8 cellular contexts compared by ENCODE assay signal in the genomic region with DNA sequence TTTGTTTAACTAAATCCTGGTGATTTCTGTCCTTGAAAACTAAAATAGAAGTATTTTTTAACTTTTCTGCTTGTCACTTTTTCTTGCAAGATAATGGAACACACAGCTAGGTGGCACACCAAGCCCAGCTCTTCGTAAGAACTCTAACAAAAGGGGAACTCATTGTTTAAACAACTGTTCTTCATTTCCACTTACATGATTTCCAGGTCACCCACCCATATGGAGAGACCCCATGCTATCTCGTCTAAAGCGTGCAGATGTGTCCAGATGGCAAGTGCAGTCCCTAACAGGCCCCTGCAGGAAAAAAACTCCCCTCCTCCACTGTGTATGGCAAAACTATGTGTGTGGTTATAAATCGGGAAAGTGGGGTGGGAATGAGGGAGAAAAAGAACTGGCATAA. TPM values are rescaled to one million over a fixed set of nuclear protein-coding genes. Genes with fewer than 3 reads are reported as not detected.
A peak's percentile ranks its signal among the peaks of the same experiment; 100 is the strongest.
DNase-seq lines count a peak whose midpoint lies in the region; ATAC-seq and TF ChIP-seq lines count a peak whose summit lies in the region.

No MANE protein-coding gene starts in this region.

- BruUV-seq in Calu3 (replicated peaks; lab: Mats Ljungman, UMichigan) (no TSS peak), HCT116 (replicated peaks; lab: Mats Ljungman, UMichigan) (no TSS peak)

- H3K27ac ChIP-seq in HCT116 (ENCODE audit: low read depth, low read length) (no peak overlapping the region), SK-N-MC (no peak overlapping the region), dorsolateral prefrontal cortex (no peak overlapping the region), parathyroid adenoma (no peak overlapping the region)

- H3K27me3 ChIP-seq in HCT116 (ENCODE audit: insufficient read depth, low read length), result no peaks in the 10 kb centered on the region
- H3K27me3 ChIP-seq in dorsolateral prefrontal cortex, result no peaks in the 10 kb centered on the region
- H3K27me3 ChIP-seq in parathyroid adenoma (ENCODE audit: control insufficient read depth, insufficient read depth, low read length), result no peaks in the 10 kb centered on the region

- H2AFZ ChIP-seq in HCT116 (ENCODE audit: low read depth, low read length, poor library complexity, severe bottlenecking) (no peak overlapping the region), parathyroid adenoma (no peak overlapping the region)

- H3K4me1 ChIP-seq in HCT116 (ENCODE audit: control insufficient read depth in 1 of 2, insufficient read depth in 2 of 2, low read length in 2 of 2) (no peaks in the 10 kb centered on the region), parathyroid adenoma (no peaks in the 10 kb centered on the region)

- H3K27me3 Mint-ChIP-seq in Calu3 (ENCODE audit: unreplicated experiment), result no peaks in the 10 kb centered on the region

- no peak overlapping the region for H3K27ac Mint-ChIP-seq in Calu3 (ENCODE audit: unreplicated experiment)

- H3K9me3 ChIP-seq in HCT116 (ENCODE audit: control insufficient read depth in 1 of 2, insufficient read depth in 1 of 2, low read depth in 1 of 2, low read length in 2 of 2) (no peaks in the 10 kb centered on the region), SK-N-MC (ENCODE audit: low read depth, low read length) (no peaks in the 10 kb centered on the region), parathyroid adenoma (ENCODE audit: control insufficient read depth, low read length) (no peaks in the 10 kb centered on the region)

- H3K4me2 ChIP-seq in HCT116 (ENCODE audit: low read length) (no peak overlapping the region), parathyroid adenoma (ENCODE audit: low read length) (no peak overlapping the region)

- no peaks in the 10 kb centered on the region for H3K36me3 ChIP-seq in HCT116 (ENCODE audit: control insufficient read depth in 1 of 2, insufficient read depth in 2 of 2, low read length in 2 of 2)
- H3K36me3 ChIP-seq in SK-N-MC (ENCODE audit: insufficient read depth, low read length), result no peaks in the 10 kb centered on the region
- H3K36me3 ChIP-seq in parathyroid adenoma (ENCODE audit: control insufficient read depth, insufficient read depth, low read length), result no peaks in the 10 kb centered on the region

- H3K9me2 ChIP-seq in HCT116 (ENCODE audit: insufficient read depth), result no peaks in the 10 kb centered on the region

- H3K79me2 ChIP-seq in HCT116 (ENCODE audit: insufficient read depth, low read length), result no peaks in the 10 kb centered on the region
- no peaks in the 10 kb centered on the region for H3K79me2 ChIP-seq in parathyroid adenoma

- ATAC-seq in HCT116, result no peak
- ATAC-seq in GM21723 (IDR thresholded peaks at IDR 0.05; ENCODE audit: unreplicated experiment), result no peak
- no peak for ATAC-seq in HG02678 (IDR thresholded peaks at IDR 0.05; ENCODE audit: unreplicated experiment)
- no peak for ATAC-seq in GM21423 (IDR thresholded peaks at IDR 0.05; ENCODE audit: unreplicated experiment)

- DNase-seq in Calu3, result peak; percentile 30
- no peak for DNase-seq in HCT116 (ENCODE audit: low read depth, low spot score)
- DNase-seq in SK-N-MC (ENCODE audit: low read depth, low spot score), result peak; percentile 10
- peak in 1 of 10 donors; percentile 27 for DNase-seq in dorsolateral prefrontal cortex

- H3K9ac ChIP-seq in HCT116 (ENCODE audit: low read length), result no peak overlapping the region
- H3K9ac ChIP-seq in SK-N-MC (ENCODE audit: insufficient read length), result no peak overlapping the region
- H3K9ac ChIP-seq in parathyroid adenoma, result no peak overlapping the region

- H3K9me3 Mint-ChIP-seq in Calu3 (ENCODE audit: low read depth, unreplicated experiment), result no peaks in the 10 kb centered on the region

- TF ChIP-seq CTCF in Calu3 (IDR thresholded peaks at IDR 0.05; ENCODE audit: unreplicated experiment) (no peak), HCT116 (IDR thresholded peaks at IDR 0.05 in 2 of 3, conservative IDR thresholded peaks at IDR 0.05 in 1 of 3; ENCODE audit: borderline replicate concordance in 1 of 3, insufficient read depth in 1 of 3, low read depth in 2 of 3, low read length in 2 of 3) (peak; percentile 29 to 56 (median 43); a peak in 3 of 6 replicates), dorsolateral prefrontal cortex (IDR thresholded peaks at IDR 0.05 in 54 of 56, conservative IDR thresholded peaks at IDR 0.05 in 2 of 56; ENCODE audit: low read depth in 1 of 56, partially characterized antibody in 56 of 56) (peak in 45 of 56 donors; percentile 16 to 63 (median 34)), parathyroid adenoma (IDR thresholded peaks at IDR 0.05) (peak; percentile 24)

- H3K4me3 ChIP-seq in HCT116 (replicated peaks in 1 of 2; ENCODE audit: low read depth in 1 of 2, low read length in 2 of 2) (no peak overlapping the region), SK-N-MC (no peak overlapping the region), dorsolateral prefrontal cortex (no peak overlapping the region), parathyroid adenoma (ENCODE audit: low read depth, low read length) (no peak overlapping the region)

- peak; percentile 79 for TF ChIP-seq RAD21 in HCT116 (IDR thresholded peaks at IDR 0.05; ENCODE audit: low read depth)

- intact Hi-C loops in Calu3 (cut with micrococcal nuclease; ENCODE audit: unreplicated experiment), result loop anchor here (1.0 to 5.0 kb wide), 3 partner anchors 44 to 225 kb away; a partner anchor contains a TSS
- intact Hi-C loops in HCT116 (cut with micrococcal nuclease), result loop anchor here (1.0 kb wide), 1 partner anchor 225 kb away; no protein-coding TSS in a partner anchor
- intact Hi-C loops in dorsolateral prefrontal cortex (cut with DNase I), result no loop called here

- no peak overlapping the region for H3K4me3 Mint-ChIP-seq in Calu3 (ENCODE audit: low read depth, unreplicated experiment)

- no peak for TF ChIP-seq POLR2A in HCT116 (IDR thresholded peaks at IDR 0.05; ENCODE audit: borderline replicate concordance, extremely low read depth, insufficient read depth, insufficient read length)

- RAD21 ChIA-PET in HCT116 (lab: Charles Lee; ENCODE audit: low non-redundant PET in 1 of 2, low total read pairs in 2 of 2, uncharacterized antibody in 2 of 2, unreplicated experiment in 2 of 2), result interaction anchor here in 1 of 2 experiments (1.2 kb wide), 1 partner anchor 225 kb away, joined by 4 read pairs; no protein-coding TSS in a partner anchor

- no peaks in the 10 kb centered on the region for H3K36me3 Mint-ChIP-seq in Calu3 (ENCODE audit: insufficient read depth, unreplicated experiment)

- POLR2A ChIA-PET in HCT116 (lab: Charles Lee), result no interaction called here

- no peaks in the 10 kb centered on the region for H4K20me1 ChIP-seq in HCT116 (ENCODE audit: insufficient read depth)

- peaks cover 21% of the 10 kb centered on the region for H3K4me1 Mint-ChIP-seq in Calu3 (ENCODE audit: low read depth, unreplicated experiment)

- CTCF ChIA-PET in Calu3 (lab: Charles Lee), result interaction anchor here (1.0 to 1.6 kb wide), 3 partner anchors 45 to 224 kb away, joined by 3 to 11 read pairs (median 6); partner anchors contain the start of gene HSP90B1
- CTCF ChIA-PET in HCT116 (lab: Charles Lee), result interaction anchor here (1.0 to 1.4 kb wide), 2 partner anchors 220 to 225 kb away, joined by 4 to 19 read pairs; no protein-coding TSS in a partner anchor

TF ChIP-seq in HCT116, 20 proteins besides CTCF, POLR2A, EP300 and RAD21:
- TF ChIP-seq ZNF274 (IDR thresholded peaks at IDR 0.05; ENCODE audit: low read depth, low read length), result no peak
- TF ChIP-seq SIN3A (IDR thresholded peaks at IDR 0.05; ENCODE audit: low read depth), result no peak
- no peak for TF ChIP-seq EGR1 (IDR thresholded peaks at IDR 0.05; ENCODE audit: low read depth)
- no peak for TF ChIP-seq FOSL1 (IDR thresholded peaks at IDR 0.05; ENCODE audit: low read depth)
- TF ChIP-seq CBX3 (IDR thresholded peaks at IDR 0.05; ENCODE audit: low read depth), result no peak
- TF ChIP-seq SP1 (IDR thresholded peaks at IDR 0.05; ENCODE audit: low read depth), result no peak
- no peak for TF ChIP-seq POLR2AphosphoS5 (IDR thresholded peaks at IDR 0.05; ENCODE audit: low read depth, low read length)
- TF ChIP-seq, protein P1, sequence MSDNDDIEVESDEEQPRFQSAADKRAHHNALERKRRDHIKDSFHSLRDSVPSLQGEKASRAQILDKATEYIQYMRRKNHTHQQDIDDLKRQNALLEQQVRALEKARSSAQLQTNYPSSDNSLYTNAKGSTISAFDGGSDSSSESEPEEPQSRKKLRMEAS (IDR thresholded peaks at IDR 0.05), result no peak
- no peak for TF ChIP-seq EZH2 (IDR thresholded peaks at IDR 0.05)
- no peak for TF ChIP-seq YY1 (IDR thresholded peaks at IDR 0.05; ENCODE audit: extremely low read depth, insufficient replicate concordance, low read depth, low read length)
TF ChIP-seq in HCT116: peak in this region for 0.

RNA-seq across cellular contexts. Expression of gene NT5DC3, which starts 43.3 kb away (rescaled TPM):
- total RNA-seq in Calu3 (2022), result 18.1 and 24.0 TPM in 2 replicates
- 18.7 TPM for total RNA-seq in HCT116 (2021; ENCODE audit: unreplicated experiment)
- polyA plus RNA-seq in HCT116 (2012), result 3.8 and 5.0 TPM in 2 replicates
- 10 to 100 TPM; 16.3 to 76.3 (median 44.0) TPM for total RNA-seq in dorsolateral prefrontal cortex

RNA-seq across cellular contexts. Expression of gene HSP90B1, which starts 45.9 kb away (rescaled TPM):
- total RNA-seq in Calu3 (2022) (1,299 and 1,328 TPM in 2 replicates), HCT116 (2021; ENCODE audit: unreplicated experiment) (888 TPM), dorsolateral prefrontal cortex (100 to 1,000 TPM; 164 to 489 (median 276) TPM)
- 442 and 530 TPM in 2 replicates for polyA plus RNA-seq in HCT116 (2012)

Comparison
In these comparisons a context has a peak if more than half of its experiments do, and no peak if none do; other contexts are left out.
1. intact Hi-C loops: an anchor here in Calu3 (1.0 to 5.0 kb wide) and HCT116 (1.0 kb wide); none called in dorsolateral prefrontal cortex.